9 cellular contexts compared by ENCODE assay signal in genomic region chr1:110874303-110875215, GRCh38. TPM values are rescaled to one million over a fixed set of nuclear protein-coding genes. Genes with fewer than 3 reads are reported as not detected.
DNase-seq lines count a peak whose midpoint lies in the region; ATAC-seq and TF ChIP-seq lines count a peak whose summit lies in the region.
"Had no signal": no experiment of that assay in that cellular context is flagged by ENCODE, and none has a peak within 500 bp of the region (broad histone marks: within the 10 kb centered on the region; RNA-seq: fewer than 3 reads in every experiment).

No MANE protein-coding gene starts in this region.

- H3F3A ChIP-seq in PC-9 (ENCODE audit: insufficient read depth, low read depth): no peaks in the 10 kb centered on the region

- H3K9me3 Mint-ChIP-seq in activated CD8-positive, alpha-beta memory T cell treated with anti-CD3 and anti-CD28 coated beads, Interleukin-2, amount 10 ng/mL, durations not matched to agents 7 days and 5 days (ENCODE audit: low read depth): no peaks in the 10 kb centered on the region

- peak overlapping the region; percentile 92 for H3K4me3 Mint-ChIP-seq in activated CD8-positive, alpha-beta memory T cell treated with anti-CD3 and anti-CD28 coated beads, Interleukin-2, amount 10 ng/mL, durations not matched to agents 7 days and 5 days

- peaks cover 30% of the 10 kb centered on the region for H3K4me1 Mint-ChIP-seq in activated CD8-positive, alpha-beta memory T cell treated with anti-CD3 and anti-CD28 coated beads, Interleukin-2, amount 10 ng/mL, durations not matched to agents 7 days and 5 days

- peak; percentile 1 for ATAC-seq in activated CD8-positive, alpha-beta memory T cell treated with anti-CD3 and anti-CD28 coated beads, Interleukin-2, amount 10 ng/mL, durations not matched to agents 7 days and 5 days
- ATAC-seq in esophagus mucosa: peak; percentile 12
- no peak for ATAC-seq in HG02759 (IDR thresholded peaks at IDR 0.05; ENCODE audit: unreplicated experiment)

- no peaks in the 10 kb centered on the region for H3K79me2 ChIP-seq in PC-9 (ENCODE audit: low read depth)

- H3K4me3 ChIP-seq in PC-9 (no peak overlapping the region), suprapubic skin (peak overlapping the region; percentile 39)

- POLR2A ChIA-PET in PC-9 (lab: Charles Lee; ENCODE audit: unreplicated experiment): no interaction called here

- peak; percentile 56 for DNase-seq in activated CD8-positive, alpha-beta memory T cell treated with anti-CD3 and anti-CD28 coated beads, Interleukin-2, amount 10 ng/mL, durations not matched to agents 7 days and 5 days
- DNase-seq in activated CD8-positive, alpha-beta memory T cell treated with anti-CD3 and anti-CD28 coated beads, Interleukin-2, amount 50 U/mL, for 48 hours: no peak
- DNase-seq in PC-9 (no peak), suprapubic skin (ENCODE audit: low spot score in 2 of 2) (no peak), amygdala (lab: John Stamatoyannopoulos, UW) (no peak), NCI-H2081 treated with DMSO at 0.1 percent for 48 hours (lab: John Stamatoyannopoulos, UW) (no peak)
- DNase-seq: NCI-H226 had no signal

- no peaks in the 10 kb centered on the region for H3K36me3 ChIP-seq in PC-9 (ENCODE audit: low read depth)
- no peaks in the 10 kb centered on the region for H3K36me3 ChIP-seq in suprapubic skin

- H3K9me3 ChIP-seq in PC-9 (ENCODE audit: insufficient read depth, low read depth) (no peaks in the 10 kb centered on the region), suprapubic skin (no peaks in the 10 kb centered on the region)

- H3K27ac ChIP-seq in PC-9: no peak overlapping the region
- peak overlapping the region; percentile 20 for H3K27ac ChIP-seq in suprapubic skin

- no peaks in the 10 kb centered on the region for H4K20me1 ChIP-seq in PC-9 (ENCODE audit: insufficient read depth)

- CTCF ChIA-PET in activated CD8-positive, alpha-beta memory T cell treated with anti-CD3 and anti-CD28 coated beads, Interleukin-2, amount 10 ng/mL, durations not matched to agents 7 days and 5 days (lab: Charles Lee): interaction anchor here (1.1 to 2.4 kb wide), 11 partner anchors 19 to 256 kb away, joined by 3 to 16 read pairs (median 4); partner anchors contain the start of genes KCNA3 and LRIF1
- CTCF ChIA-PET in PC-9 (lab: Charles Lee): interaction anchor here (0.5 kb wide), 1 partner anchor 776 kb away, joined by 14 read pairs; no protein-coding TSS in a partner anchor

- BruUV-seq in PC-9 (replicated peaks; lab: Mats Ljungman, UMichigan): no TSS peak

- no peak for TF ChIP-seq POLR2A in suprapubic skin (IDR thresholded peaks at IDR 0.05)

- H3K36me3 Mint-ChIP-seq in activated CD8-positive, alpha-beta memory T cell treated with anti-CD3 and anti-CD28 coated beads, Interleukin-2, amount 10 ng/mL, durations not matched to agents 7 days and 5 days: peaks cover 50% of the 10 kb centered on the region

- H3K4me2 ChIP-seq in PC-9: peak overlapping the region; percentile 4; the same call in 1 of the 2 replicates

- H3K27ac Mint-ChIP-seq in activated CD8-positive, alpha-beta memory T cell treated with anti-CD3 and anti-CD28 coated beads, Interleukin-2, amount 10 ng/mL, durations not matched to agents 7 days and 5 days: peak overlapping the region; percentile 92

- TF ChIP-seq CTCF in PC-9 (conservative IDR thresholded peaks at IDR 0.05) (no peak), suprapubic skin (IDR thresholded peaks at IDR 0.05) (no peak)

- intact Hi-C loops in PC-9 (cut with micrococcal nuclease; ENCODE audit: unreplicated experiment): no loop called here

- H3K9me2 ChIP-seq in PC-9 (ENCODE audit: insufficient read depth): no peaks in the 10 kb centered on the region

- H2AFZ ChIP-seq in PC-9: no peak overlapping the region

- no peaks in the 10 kb centered on the region for H3K27me3 Mint-ChIP-seq in activated CD8-positive, alpha-beta memory T cell treated with anti-CD3 and anti-CD28 coated beads, Interleukin-2, amount 10 ng/mL, durations not matched to agents 7 days and 5 days

- H3K27me3 ChIP-seq in PC-9 (ENCODE audit: insufficient read depth, low read depth) (no peaks in the 10 kb centered on the region; the same call in 1 of the 2 replicates), suprapubic skin (no peaks in the 10 kb centered on the region)

- WGBS in suprapubic skin: 68% methylated on average over 3 of the region's 3 CpGs

- TF ChIP-seq EP300 in suprapubic skin (IDR thresholded peaks at IDR 0.05): no peak

- no peaks in the 10 kb centered on the region for H3K4me1 ChIP-seq in PC-9 (replicated peaks; ENCODE audit: insufficient read depth)
- H3K4me1 ChIP-seq in suprapubic skin: no peaks in the 10 kb centered on the region

RNA-seq across cellular contexts. Expression of gene CD53, which starts 1.6 kb away (rescaled TPM):
- total RNA-seq in activated CD8-positive, alpha-beta memory T cell treated with anti-CD3 and anti-CD28 coated beads, Interleukin-2, amount 10 ng/mL, durations not matched to agents 7 days and 5 days: 100 to 1,000 TPM; 403 to 439 TPM
- total RNA-seq in PC-9 (2021) (not detected in 2 replicates), esophagus mucosa (5.1 TPM), suprapubic skin (10 to 100 TPM in 2 of 4 donors, 1 to 10 TPM in 2; 6.2 to 11.1 (median 9.3) TPM)

Comparison
In these comparisons a context has a peak if more than half of its experiments do, and no peak if none do; other contexts are left out.
1. RNA of gene CD53, which starts 1.6 kb away (total RNA-seq): 403 to 439 TPM in activated CD8-positive, alpha-beta memory T cell treated with anti-CD3 and anti-CD28 coated beads, Interleukin-2, amount 10 ng/mL, durations not matched to agents 7 days and 5 days; 6.2 to 11.1 TPM in suprapubic skin, 5.1 TPM in esophagus mucosa (single experiment) and not detected in PC-9; every median in the first group is over 10 times any median in the second.